In the genomic region with DNA sequence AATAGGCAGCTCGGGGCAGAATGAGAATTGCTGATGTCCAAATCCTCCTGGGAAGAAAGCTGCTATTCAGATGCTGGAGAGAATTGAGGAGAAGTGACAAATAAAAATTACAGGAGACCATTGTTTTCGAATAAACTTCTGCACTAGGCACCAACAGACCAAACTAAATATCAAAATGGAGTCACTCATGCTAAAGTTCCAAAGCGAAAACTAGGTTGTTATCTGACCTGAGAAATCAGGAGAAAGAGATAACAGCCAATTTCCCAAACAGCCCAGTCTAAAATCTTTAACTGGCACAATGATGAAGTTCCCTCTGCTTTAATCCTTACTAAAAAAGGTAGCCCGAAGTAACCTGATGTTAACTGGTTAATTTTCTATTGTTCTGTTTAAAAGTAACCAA, we compare ENCODE assay signal across 26 cellular contexts.
"Had no signal": no experiment of that assay in that cellular context is flagged by ENCODE, and none has a peak within 500 bp of the region (broad histone marks: within the 10 kb centered on the region; RNA-seq: fewer than 3 reads in every experiment).

No MANE protein-coding gene starts in this region.

- H3K9me3 Mint-ChIP-seq: activated CD4-positive, alpha-beta memory T cell treated with anti-CD3 and anti-CD28 coated beads for 36 hours; activated naive CD8-positive, alpha-beta T cell treated with anti-CD3 and anti-CD28 coated beads for 36 hours; activated T-helper 2 cell treated with anti-CD3 and anti-CD28 coated beads, Interferon-gamma antibody, Interleukin-2, Interleukin-4, amounts not matched to agents 10 μg/mL and 5 μg/mL and 100 μg/mL, durations not matched to agents 14 hours and 24 hours and 36 hours; T-helper 1 cell treated with Interleukin-12 subunit alpha and Interleukin-12 subunit beta and Interleukin-4 antibody, amounts not matched to agents 30 μg/mL and 1 μg/mL, for 36 hours; WTC11 had no signal

- H3K4me3 ChIP-seq: cardiac muscle cell, MG63 had no signal

- H3K4me3 Mint-ChIP-seq: activated CD4-positive, alpha-beta memory T cell treated with anti-CD3 and anti-CD28 coated beads for 36 hours; activated CD4-positive, alpha-beta T cell treated with anti-CD3 and anti-CD28 coated beads, Interleukin-2, amount 10 ng/mL, durations not matched to agents 7 days and 5 days; activated naive CD4-positive, alpha-beta T cell treated with anti-CD3 and anti-CD28 coated beads, Interleukin-2, amount 10 ng/mL, durations not matched to agents 7 days and 5 days; activated naive CD8-positive, alpha-beta T cell treated with anti-CD3 and anti-CD28 coated beads for 36 hours; T-helper 1 cell treated with Interleukin-12 subunit alpha and Interleukin-12 subunit beta and Interleukin-4 antibody, amounts not matched to agents 30 μg/mL and 1 μg/mL, for 36 hours; WTC11 had no signal

- H3K9me3 ChIP-seq: MG63 had no signal

- H3K27ac Mint-ChIP-seq: activated CD4-positive, alpha-beta memory T cell treated with anti-CD3 and anti-CD28 coated beads for 36 hours; activated CD4-positive, alpha-beta T cell treated with anti-CD3 and anti-CD28 coated beads, Interleukin-2, amount 10 ng/mL, durations not matched to agents 7 days and 5 days; activated naive CD4-positive, alpha-beta T cell treated with anti-CD3 and anti-CD28 coated beads, Interleukin-2, amount 10 ng/mL, durations not matched to agents 7 days and 5 days; activated naive CD8-positive, alpha-beta T cell treated with anti-CD3 and anti-CD28 coated beads for 36 hours; activated T-helper 2 cell treated with anti-CD3 and anti-CD28 coated beads, Interferon-gamma antibody, Interleukin-2, Interleukin-4, amounts not matched to agents 10 μg/mL and 5 μg/mL and 100 μg/mL, durations not matched to agents 14 hours and 24 hours and 36 hours; T-helper 1 cell treated with Interleukin-12 subunit alpha and Interleukin-12 subunit beta and Interleukin-4 antibody, amounts not matched to agents 30 μg/mL and 1 μg/mL, for 36 hours had no signal

- ATAC-seq: PC-3, WTC11 had no signal

- H3K27me3 ChIP-seq: brain microvascular endothelial cell, cardiac muscle cell, MG63 had no signal

- H3K27ac ChIP-seq: brain microvascular endothelial cell, cardiac muscle cell had no signal

- H3K27me3 Mint-ChIP-seq: activated CD4-positive, alpha-beta memory T cell treated with anti-CD3 and anti-CD28 coated beads for 36 hours; activated CD4-positive, alpha-beta T cell treated with anti-CD3 and anti-CD28 coated beads, Interleukin-2, amount 10 ng/mL, durations not matched to agents 7 days and 5 days; activated naive CD4-positive, alpha-beta T cell treated with anti-CD3 and anti-CD28 coated beads, Interleukin-2, amount 10 ng/mL, durations not matched to agents 7 days and 5 days; activated naive CD8-positive, alpha-beta T cell treated with anti-CD3 and anti-CD28 coated beads for 36 hours had no signal

- DNase-seq: activated CD4-positive, alpha-beta memory T cell treated with anti-CD3 and anti-CD28 coated beads for 36 hours; activated CD4-positive, alpha-beta T cell treated with anti-CD3 and anti-CD28 coated beads for 1 hour; activated CD4-positive, alpha-beta T cell treated with anti-CD3 and anti-CD28 coated beads, Interleukin-2, amount 10 ng/mL, durations not matched to agents 7 days and 5 days; activated gamma-delta T cell treated with Interleukin-2 at 50 U/mL for 16 hours; activated naive CD4-positive, alpha-beta T cell treated with anti-CD3 and anti-CD28 coated beads, Interleukin-2, amount 10 ng/mL, durations not matched to agents 7 days and 5 days; activated naive CD8-positive, alpha-beta T cell treated with anti-CD3 and anti-CD28 coated beads for 36 hours; activated T-cell treated with anti-CD3 and anti-CD28 coated beads for 4 hours; activated T-cell treated with anti-CD3 and anti-CD28 coated beads, Interleukin-2, amount 50 U/mL, for 48 hours; brain microvascular endothelial cell; MG63; MV-4-11; NCI-H1092 treated with DMSO at 0.1 percent for 48 hours; NCI-H1417 treated with DMSO at 0.1 percent for 48 hours; NCI-H1694; NCI-H2029; NCI-H2107; NCI-H2171 treated with DMSO at 0.1 percent for 48 hours; NCI-H226; NCI-H524; PC-3; SHP77 treated with DMSO at 0.1 percent for 48 hours; T-helper 9 cell had no signal

- H3K36me3 ChIP-seq: brain microvascular endothelial cell had no signal
